ENCODE assay signal across 14 cellular contexts in the genomic region with DNA sequence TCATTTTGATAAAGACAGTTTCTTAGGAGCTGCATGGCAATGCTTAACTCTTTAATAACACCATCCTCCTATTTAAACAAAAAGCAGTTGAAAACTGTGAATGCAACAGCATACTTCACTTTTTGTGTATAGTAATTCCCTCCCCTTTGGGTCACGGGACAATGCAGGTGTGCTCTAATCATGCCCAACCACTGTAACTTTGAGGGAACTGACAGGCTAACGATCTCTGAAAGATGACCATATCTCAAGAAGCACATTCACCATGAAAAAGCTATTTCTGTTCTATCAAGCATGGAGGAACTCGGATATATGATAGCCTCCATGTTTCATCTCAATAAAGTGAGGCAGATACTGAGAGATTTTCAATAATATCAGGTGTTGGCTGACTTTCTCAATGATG.
A peak's percentile ranks its signal among the peaks of the same experiment; 100 is the strongest.
DNase-seq lines count a peak whose midpoint lies in the region; ATAC-seq and TF ChIP-seq lines count a peak whose summit lies in the region.
"Had no signal": no experiment of that assay in that cellular context is flagged by ENCODE, and none has a peak within 500 bp of the region (broad histone marks: within the 10 kb centered on the region; RNA-seq: fewer than 3 reads in every experiment).

No MANE protein-coding gene starts in this region.

- H3K36me3 ChIP-seq in BLaER1, result peaks cover 54% of the 10 kb centered on the region
- peaks cover 0 to 53% (median 0%) of the 10 kb centered on the region in 3 donors for H3K36me3 ChIP-seq in tibial nerve
- H3K36me3 ChIP-seq in transverse colon, result no peaks in the 10 kb centered on the region
- H3K36me3 ChIP-seq: ovary, WERI-Rb-1 had no signal

- peak overlapping the region; percentile 29; the same call in 1 of the 2 replicates for H3K4me2 ChIP-seq in BLaER1

- no peak for DNase-seq in activated CD4-positive, CD25-positive, alpha-beta regulatory T cell (lab: John Stamatoyannopoulos, UW)
- DNase-seq in tibial nerve (ENCODE audit: low spot score in 2 of 2) (no peak), transverse colon (no peak), NCI-H2171 (lab: John Stamatoyannopoulos, UW) (no peak)
- DNase-seq: activated T-cell treated with anti-CD3 and anti-CD28 coated beads, Interleukin-2, amount 50 U/mL, for 24 hours; anterior cingulate cortex; mesendoderm; NCI-H1417 treated with DMSO at 0.1 percent for 48 hours; ovary; WERI-Rb-1 had no signal

- TF ChIP-seq CTCF in tibial nerve (IDR thresholded peaks at IDR 0.05), result no peak
- no peak for TF ChIP-seq CTCF in transverse colon (IDR thresholded peaks at IDR 0.05)

- H3K4me1 ChIP-seq in BLaER1 (peaks cover 14% of the 10 kb centered on the region), tibial nerve (no peaks in the 10 kb centered on the region), transverse colon (no peaks in the 10 kb centered on the region)

- ATAC-seq in GM19328 (IDR thresholded peaks at IDR 0.05; ENCODE audit: unreplicated experiment), result peak; percentile 81
- peak; percentile 80 for ATAC-seq in HG02623 (IDR thresholded peaks at IDR 0.05; ENCODE audit: unreplicated experiment)
- ATAC-seq in HG03139 (IDR thresholded peaks at IDR 0.05; ENCODE audit: unreplicated experiment), result peak; percentile 72

- TF ChIP-seq POLR2A in tibial nerve (IDR thresholded peaks at IDR 0.05) (no peak), transverse colon (IDR thresholded peaks at IDR 0.05) (no peak)

- H3K9me3 ChIP-seq in BLaER1 (no peaks in the 10 kb centered on the region), tibial nerve (no peaks in the 10 kb centered on the region), transverse colon (no peaks in the 10 kb centered on the region)
- H3K9me3 ChIP-seq: ovary had no signal

- H3K27ac ChIP-seq in BLaER1, result no peak overlapping the region
- no peak overlapping the region for H3K27ac ChIP-seq in tibial nerve
- H3K27ac ChIP-seq in transverse colon, result no peak overlapping the region
- H3K27ac ChIP-seq: ovary, WERI-Rb-1 had no signal

- TF ChIP-seq EP300 in tibial nerve (IDR thresholded peaks at IDR 0.05) (no peak), transverse colon (IDR thresholded peaks at IDR 0.05; ENCODE audit: low read depth) (no peak)

- H3K27me3 ChIP-seq in BLaER1 (no peaks in the 10 kb centered on the region), tibial nerve (no peaks in the 10 kb centered on the region), transverse colon (no peaks in the 10 kb centered on the region)
- H3K27me3 ChIP-seq: ovary had no signal

- H4K20me1 ChIP-seq in BLaER1, result no peaks in the 10 kb centered on the region

- H3K4me3 ChIP-seq in BLaER1 (no peak overlapping the region), tibial nerve (no peak overlapping the region), transverse colon (no peak overlapping the region)
- H3K4me3 ChIP-seq: ovary had no signal

- intact Hi-C loops in transverse colon (cut with DNase I; ENCODE audit: low total_unique reads), result no loop called here

- WGBS in tibial nerve, 2 donors, result 91 to 94% methylated on average over 3 of the region's 3 CpGs
- 75 to 85% methylated on average over 2 to 3 of the region's 3 CpGs for WGBS in transverse colon (ENCODE audit: low coverage in 1 of 2), 2 donors

- no peak overlapping the region for H3K9ac ChIP-seq in BLaER1

- in situ Hi-C loops in transverse colon (cut with MboI; ENCODE audit: low pct_ligation_motif_present in 1 of 4, low pct_unique_long_range_greater_than_20kb in 1 of 4, low sequenced_read_pairs in 3 of 4), result no loop called here
